8 cellular contexts compared by ENCODE assay signal in genomic region chr1:161046574-161047167, GRCh38. TPM values are rescaled to one million over a fixed set of nuclear protein-coding genes. Genes with fewer than 3 reads are reported as not detected.
A peak's percentile ranks its signal among the peaks of the same experiment; 100 is the strongest.
DNase-seq lines count a peak whose midpoint lies in the region; ATAC-seq and TF ChIP-seq lines count a peak whose summit lies in the region.

No MANE protein-coding gene starts in this region.

- peaks cover 51% of the 10 kb centered on the region for H3K36me3 Mint-ChIP-seq in activated CD4-positive, alpha-beta T cell treated with anti-CD3 and anti-CD28 coated beads for 36 hours (ENCODE audit: low read depth)

- no peaks in the 10 kb centered on the region for H3K9me3 Mint-ChIP-seq in activated CD4-positive, alpha-beta T cell treated with anti-CD3 and anti-CD28 coated beads for 36 hours (ENCODE audit: low read depth)

- H3K4me3 Mint-ChIP-seq in activated CD4-positive, alpha-beta T cell treated with anti-CD3 and anti-CD28 coated beads for 36 hours = peak overlapping the region; percentile 81

- POLR2A ChIA-PET in activated CD4-positive, alpha-beta T cell treated with anti-CD3 and anti-CD28 coated beads for 36 hours (lab: Charles Lee) = interaction anchor here (0.6 to 3.0 kb wide), 9 partner anchors 8 to 86 kb away, joined by 3 to 11 read pairs (median 5); partner anchors contain the start of genes ARHGAP30, DEDD, F11R and TSTD1

- CTCF ChIA-PET in activated CD4-positive, alpha-beta T cell treated with anti-CD3 and anti-CD28 coated beads for 36 hours (lab: Charles Lee) = interaction anchor here (0.8 to 4.1 kb wide), 18 partner anchors 8 to 948 kb away, joined by 3 to 26 read pairs (median 6); partner anchors contain the start of genes F11R, PPOX and TOMM40L

- ATAC-seq in activated CD4-positive, alpha-beta T cell treated with anti-CD3 and anti-CD28 coated beads for 36 hours = no peak
- ATAC-seq in HG03064 (IDR thresholded peaks at IDR 0.05; ENCODE audit: low read depth, unreplicated experiment) = peak; percentile 40

- no peak for TF ChIP-seq POLR2A in suprapubic skin (IDR thresholded peaks at IDR 0.05)

- 77% methylated on average over 1 of the region's 1 CpG for WGBS in suprapubic skin

- TF ChIP-seq CTCF in WI38 (IDR thresholded peaks at IDR 0.05; ENCODE audit: low read depth, low read length) (no peak), suprapubic skin (IDR thresholded peaks at IDR 0.05) (no peak)

- H3K4me1 ChIP-seq in iPS-15b (ENCODE audit: control insufficient read depth, insufficient read depth, low read length) (no peaks in the 10 kb centered on the region), suprapubic skin (peaks cover 26% of the 10 kb centered on the region)

- DNase-seq in activated CD4-positive, alpha-beta T cell treated with anti-CD3 and anti-CD28 coated beads for 36 hours = no peak
- no peak for DNase-seq in activated CD4-positive, alpha-beta T cell treated with anti-CD3 and anti-CD28 coated beads for 48 hours
- DNase-seq in suprapubic skin (ENCODE audit: low spot score in 2 of 2) = no peak
- no peak for DNase-seq in NCI-H345 treated with DMSO at 0.1 percent for 48 hours (lab: John Stamatoyannopoulos, UW; ENCODE audit: unreplicated experiment)
- DNase-seq in NCI-H2107 treated with DMSO at 0.1 percent for 48 hours (lab: John Stamatoyannopoulos, UW; ENCODE audit: unreplicated experiment) = no peak

- peaks cover 30% of the 10 kb centered on the region for H3K4me1 Mint-ChIP-seq in activated CD4-positive, alpha-beta T cell treated with anti-CD3 and anti-CD28 coated beads for 36 hours

- H3K27ac Mint-ChIP-seq in activated CD4-positive, alpha-beta T cell treated with anti-CD3 and anti-CD28 coated beads for 36 hours = peak overlapping the region; percentile 99

- H3K9me3 ChIP-seq in iPS-15b (ENCODE audit: control insufficient read depth, insufficient read depth, low read length) (no peaks in the 10 kb centered on the region), suprapubic skin (no peaks in the 10 kb centered on the region)

- H3K36me3 ChIP-seq in iPS-15b (ENCODE audit: control insufficient read depth, insufficient read depth, low read length) (peaks cover 13% of the 10 kb centered on the region), suprapubic skin (peaks cover 31% of the 10 kb centered on the region)

- no peaks in the 10 kb centered on the region for H3K27me3 Mint-ChIP-seq in activated CD4-positive, alpha-beta T cell treated with anti-CD3 and anti-CD28 coated beads for 36 hours

- H3K4me3 ChIP-seq in WI38 (ENCODE audit: low read depth, low read length) (peak overlapping the region; percentile 91), iPS-15b (ENCODE audit: low read depth, low read length) (peak overlapping the region; percentile 66), suprapubic skin (peak overlapping the region; percentile 87)

- peaks cover 3% of the 10 kb centered on the region for H3K27me3 ChIP-seq in iPS-15b (ENCODE audit: control insufficient read depth, insufficient read depth, low read length)
- no peaks in the 10 kb centered on the region for H3K27me3 ChIP-seq in suprapubic skin

- intact Hi-C loops in activated CD4-positive, alpha-beta T cell treated with anti-CD3 and anti-CD28 coated beads for 36 hours (cut with DNase I, micrococcal nuclease) = loop anchor here (1.0 to 5.0 kb wide), 7 partner anchors 8 to 351 kb away; partner anchors contain the start of genes DEDD (in 1 of the 2), TSTD1 (in 1 of the 2), UFC1 (in 1 of the 2) and USP21 (in 1 of the 2)

- H3K27ac ChIP-seq in suprapubic skin = peak overlapping the region; percentile 95

- no peak overlapping the region for H3K9ac ChIP-seq in iPS-15b (ENCODE audit: low read depth, low read length)

- no peak for TF ChIP-seq EP300 in suprapubic skin (IDR thresholded peaks at IDR 0.05)

RNA-seq across cellular contexts. Expression of gene USF1, which starts 0.9 kb away (rescaled TPM):
- total RNA-seq in activated CD4-positive, alpha-beta T cell treated with anti-CD3 and anti-CD28 coated beads for 36 hours = 10 to 100 TPM; 34.5 to 42.8 TPM
- 10 to 100 TPM; 33.9 to 88.7 (median 43.7) TPM for total RNA-seq in suprapubic skin

RNA-seq across cellular contexts. Expression of gene TSTD1, which starts 7.9 kb away (rescaled TPM):
- 10 to 100 TPM; 26.0 to 42.8 TPM for total RNA-seq in activated CD4-positive, alpha-beta T cell treated with anti-CD3 and anti-CD28 coated beads for 36 hours
- 100 to 1,000 TPM in 2 of 4 donors, 10 to 100 TPM in 2; 70.0 to 123 (median 98.8) TPM for total RNA-seq in suprapubic skin

RNA-seq across cellular contexts. Expression of gene ARHGAP30, which starts 23.0 kb away (rescaled TPM):
- total RNA-seq in activated CD4-positive, alpha-beta T cell treated with anti-CD3 and anti-CD28 coated beads for 36 hours = 100 to 1,000 TPM; 125 to 165 TPM
- 10 to 100 TPM; 12.3 to 46.2 (median 14.5) TPM for total RNA-seq in suprapubic skin

RNA-seq across cellular contexts. Expression of gene F11R, which starts 25.7 kb away (rescaled TPM):
- 10 to 100 TPM; 16.9 to 25.2 TPM for total RNA-seq in activated CD4-positive, alpha-beta T cell treated with anti-CD3 and anti-CD28 coated beads for 36 hours
- total RNA-seq in suprapubic skin = 100 to 1,000 TPM; 101 to 112 (median 107) TPM

RNA-seq across cellular contexts. Expression of gene NECTIN4, which starts 42.7 kb away (rescaled TPM):
- not detected for total RNA-seq in activated CD4-positive, alpha-beta T cell treated with anti-CD3 and anti-CD28 coated beads for 36 hours
- total RNA-seq in suprapubic skin = 100 to 1,000 TPM; 126 to 188 (median 164) TPM
